18 cellular contexts compared by ENCODE assay signal in the genomic region with DNA sequence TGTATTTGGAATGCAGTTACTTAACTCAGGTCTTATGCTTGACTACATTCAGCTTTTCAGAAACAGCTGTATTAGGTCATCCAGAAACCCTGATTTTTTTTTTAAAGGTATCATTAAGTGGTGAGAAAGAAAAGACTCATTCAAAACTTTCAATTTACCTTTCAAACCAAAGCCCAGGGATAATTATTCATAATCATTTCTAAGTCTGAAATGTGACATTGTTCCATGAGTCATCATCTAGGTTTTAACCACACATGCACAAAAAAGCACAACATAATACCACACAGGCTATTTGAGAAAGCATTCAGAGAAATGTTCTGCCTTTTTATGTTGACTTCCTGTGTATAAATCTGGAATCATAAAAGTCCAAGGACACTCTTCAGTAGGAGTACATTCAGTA.
DNase-seq lines count a peak whose midpoint lies in the region; ATAC-seq, FAIRE-seq and TF ChIP-seq lines count a peak whose summit lies in the region.
"Had no signal": no experiment of that assay in that cellular context is flagged by ENCODE, and none has a peak within 500 bp of the region (broad histone marks: within the 10 kb centered on the region; RNA-seq: fewer than 3 reads in every experiment).

No MANE protein-coding gene starts in this region.

- H3K18ac ChIP-seq in mesenchymal stem cell (ENCODE audit: low read depth in 1 of 2, low read length in 2 of 2), result no peak overlapping the region

- no peaks in the 10 kb centered on the region for H3K4me1 ChIP-seq in mesenchymal stem cell (ENCODE audit: control insufficient read depth, insufficient read depth, low read depth, low read length)

- TF ChIP-seq POLR2A in GM12892 (IDR thresholded peaks at IDR 0.05; ENCODE audit: low read depth, low read length), result no peak

- H2BK12ac ChIP-seq in mesenchymal stem cell (ENCODE audit: low read length in 2 of 2), result no peak overlapping the region

- peak; percentile 14 for FAIRE-seq in GM12892 (lab: Jason Lieb, UNC)
- FAIRE-seq: kidney had no signal

- DNase-seq in GM12892 (ENCODE audit: insufficient read length) (no peak), mesenchymal stem cell (peak; percentile 29), hippocampal formation (lab: John Stamatoyannopoulos, UW) (no peak), NCI-H1417 treated with DMSO at 0.1 percent for 48 hours (lab: John Stamatoyannopoulos, UW) (no peak), GM03348 (ENCODE audit: low spot score) (no peak)
- no peak for DNase-seq in activated naive CD8-positive, alpha-beta T cell treated with anti-CD3 and anti-CD28 coated beads for 36 hours
- DNase-seq: activated B cell treated with CpG ODN at 0.5 μM for 24 hours; activated CD8-positive, alpha-beta memory T cell treated with anti-CD3 and anti-CD28 coated beads, Interleukin-2, amount 10 ng/mL, durations not matched to agents 7 days and 5 days; DMS 273 treated with DMSO at 0.1 percent for 48 hours; kidney; NCI-H2029; NCI-H526; nucleus accumbens; RPMI8226 had no signal

- peaks cover 0 to 9% of the 10 kb centered on the region in 2 experiments for H3K27me3 ChIP-seq in mesenchymal stem cell (ENCODE audit: control insufficient read depth in 1 of 2, insufficient read depth in 1 of 2, low read length in 2 of 2)

- H2AK5ac ChIP-seq in mesenchymal stem cell (ENCODE audit: low read length, severe bottlenecking), result no peak overlapping the region

- no peaks in the 10 kb centered on the region for H3K9me3 ChIP-seq in mesenchymal stem cell (ENCODE audit: control insufficient read depth, low read length)

- H4K91ac ChIP-seq in mesenchymal stem cell (ENCODE audit: low read length), result no peak overlapping the region

- H4K8ac ChIP-seq in mesenchymal stem cell (ENCODE audit: low read length), result no peak overlapping the region

- H3K4ac ChIP-seq in mesenchymal stem cell (ENCODE audit: low read depth in 1 of 2, low read length in 2 of 2), result no peak overlapping the region

- peaks cover 3% of the 10 kb centered on the region for H3K27me3 Mint-ChIP-seq in activated naive CD8-positive, alpha-beta T cell treated with anti-CD3 and anti-CD28 coated beads for 36 hours
- H3K27me3 Mint-ChIP-seq: activated B cell treated with CpG ODN at 0.5 μM for 24 hours; activated CD8-positive, alpha-beta memory T cell treated with anti-CD3 and anti-CD28 coated beads, Interleukin-2, amount 10 ng/mL, durations not matched to agents 7 days and 5 days; B cell had no signal

- no peak overlapping the region for H3K4me3 ChIP-seq in mesenchymal stem cell (ENCODE audit: insufficient read depth in 1 of 2, low read depth in 1 of 2, low read length in 2 of 2)

- H2BK5ac ChIP-seq in mesenchymal stem cell (ENCODE audit: low read depth, low read length, poor library complexity, severe bottlenecking), result no peak overlapping the region

- H3K4me2 ChIP-seq in mesenchymal stem cell (ENCODE audit: low read length, poor library complexity, severe bottlenecking), result no peak overlapping the region

- H3K4me3 Mint-ChIP-seq in activated naive CD8-positive, alpha-beta T cell treated with anti-CD3 and anti-CD28 coated beads for 36 hours, result no peak overlapping the region
- H3K4me3 Mint-ChIP-seq: activated B cell treated with CpG ODN at 0.5 μM for 24 hours; activated CD8-positive, alpha-beta memory T cell treated with anti-CD3 and anti-CD28 coated beads, Interleukin-2, amount 10 ng/mL, durations not matched to agents 7 days and 5 days; B cell; stimulated activated effector memory CD8-positive, alpha-beta T cell treated with anti-CD3 and anti-CD28 coated beads, Interleukin-12 subunit alpha, Interleukin-12 subunit beta, amount 100 ng/mL, for 72 hours had no signal

- no peak overlapping the region for H3K9ac ChIP-seq in mesenchymal stem cell (ENCODE audit: low read length)

- ATAC-seq in HG02610 (IDR thresholded peaks at IDR 0.05; ENCODE audit: unreplicated experiment) (peak; percentile 71), HG03139 (IDR thresholded peaks at IDR 0.05; ENCODE audit: unreplicated experiment) (no peak)
- ATAC-seq: activated CD8-positive, alpha-beta memory T cell treated with anti-CD3 and anti-CD28 coated beads, Interleukin-2, amount 10 ng/mL, durations not matched to agents 7 days and 5 days; stimulated activated effector memory CD8-positive, alpha-beta T cell treated with anti-CD3 and anti-CD28 coated beads, Interleukin-12 subunit alpha, Interleukin-12 subunit beta, amount 100 ng/mL, for 72 hours had no signal

- no peak overlapping the region for H3K27ac ChIP-seq in mesenchymal stem cell (ENCODE audit: low read length, poor library complexity, severe bottlenecking)

- no peak overlapping the region for H3K23ac ChIP-seq in mesenchymal stem cell (ENCODE audit: low read length in 2 of 2)

- H3K4me1 Mint-ChIP-seq in activated naive CD8-positive, alpha-beta T cell treated with anti-CD3 and anti-CD28 coated beads for 36 hours, result peaks cover 13% of the 10 kb centered on the region
- H3K4me1 Mint-ChIP-seq: activated B cell treated with CpG ODN at 0.5 μM for 24 hours; activated CD8-positive, alpha-beta memory T cell treated with anti-CD3 and anti-CD28 coated beads, Interleukin-2, amount 10 ng/mL, durations not matched to agents 7 days and 5 days; B cell; stimulated activated effector memory CD8-positive, alpha-beta T cell treated with anti-CD3 and anti-CD28 coated beads, Interleukin-12 subunit alpha, Interleukin-12 subunit beta, amount 100 ng/mL, for 72 hours had no signal

- peak overlapping the region; percentile 82 for H3K27ac Mint-ChIP-seq in activated naive CD8-positive, alpha-beta T cell treated with anti-CD3 and anti-CD28 coated beads for 36 hours
- H3K27ac Mint-ChIP-seq: activated B cell treated with CpG ODN at 0.5 μM for 24 hours; activated CD8-positive, alpha-beta memory T cell treated with anti-CD3 and anti-CD28 coated beads, Interleukin-2, amount 10 ng/mL, durations not matched to agents 7 days and 5 days; B cell; stimulated activated effector memory CD8-positive, alpha-beta T cell treated with anti-CD3 and anti-CD28 coated beads, Interleukin-12 subunit alpha, Interleukin-12 subunit beta, amount 100 ng/mL, for 72 hours had no signal

- H2AFZ ChIP-seq in mesenchymal stem cell (ENCODE audit: low read depth, low read length), result no peak overlapping the region

- no peaks in the 10 kb centered on the region for H3K36me3 ChIP-seq in mesenchymal stem cell (ENCODE audit: control insufficient read depth in 1 of 2, insufficient read depth in 2 of 2, low read depth in 1 of 2, low read length in 2 of 2)

- no peaks in the 10 kb centered on the region for H3K9me3 Mint-ChIP-seq in activated naive CD8-positive, alpha-beta T cell treated with anti-CD3 and anti-CD28 coated beads for 36 hours
- H3K9me3 Mint-ChIP-seq: activated B cell treated with CpG ODN at 0.5 μM for 24 hours had no signal

- H3K14ac ChIP-seq in mesenchymal stem cell (ENCODE audit: low read length in 2 of 2), result no peak overlapping the region

- H2BK15ac ChIP-seq in mesenchymal stem cell (ENCODE audit: low read depth, poor library complexity, severe bottlenecking), result no peak overlapping the region

- no peak overlapping the region for H2BK120ac ChIP-seq in mesenchymal stem cell (ENCODE audit: low read depth, low read length)

- H3K36me3 Mint-ChIP-seq in activated naive CD8-positive, alpha-beta T cell treated with anti-CD3 and anti-CD28 coated beads for 36 hours, result no peaks in the 10 kb centered on the region
- H3K36me3 Mint-ChIP-seq: activated CD8-positive, alpha-beta memory T cell treated with anti-CD3 and anti-CD28 coated beads, Interleukin-2, amount 10 ng/mL, durations not matched to agents 7 days and 5 days; stimulated activated effector memory CD8-positive, alpha-beta T cell treated with anti-CD3 and anti-CD28 coated beads, Interleukin-12 subunit alpha, Interleukin-12 subunit beta, amount 100 ng/mL, for 72 hours had no signal

- no peaks in the 10 kb centered on the region for H3K79me1 ChIP-seq in mesenchymal stem cell (replicated peaks; ENCODE audit: low read length, poor library complexity, severe bottlenecking)
